20 cellular contexts compared by ENCODE assay signal in genomic region chr1:21301794-21302440, GRCh38. TPM values are rescaled to one million over a fixed set of nuclear protein-coding genes. Genes with fewer than 3 reads are reported as not detected.
DNase-seq lines count a peak whose midpoint lies in the region; FAIRE-seq and TF ChIP-seq lines count a peak whose summit lies in the region.
"Had no signal": no experiment of that assay in that cellular context is flagged by ENCODE, and none has a peak within 500 bp of the region (broad histone marks: within the 10 kb centered on the region; RNA-seq: fewer than 3 reads in every experiment).

No MANE protein-coding gene starts in this region.

- H3K9ac ChIP-seq in keratinocyte (ENCODE audit: control insufficient read depth, extremely low read depth, insufficient read depth, low read length) = no peak overlapping the region

- H3K9me3 ChIP-seq in SJCRH30 (replicated peaks) (no peaks in the 10 kb centered on the region), keratinocyte (ENCODE audit: control insufficient read depth, low read depth, low read length) (no peaks in the 10 kb centered on the region), vagina (no peaks in the 10 kb centered on the region)
- H3K9me3 ChIP-seq: upper lobe of left lung had no signal

- DNase-seq in activated T-cell treated with anti-CD3 and anti-CD28 coated beads, Interleukin-2, amount 50 U/mL, for 24 hours = no peak
- DNase-seq in activated T-cell treated with anti-CD3 and anti-CD28 coated beads for 4 hours (no peak), SJCRH30 (peak; percentile 82 to 83), keratinocyte (ENCODE audit: low read depth, low spot score) (no peak), vagina (ENCODE audit: extremely low spot score in 2 of 2) (no peak), NCI-H526 (lab: John Stamatoyannopoulos, UW) (no peak), foreskin melanocyte (no peak), NAMALWA (ENCODE audit: low spot score) (no peak)
- DNase-seq: activated CD4-positive, alpha-beta T cell treated with anti-CD3 and anti-CD28 coated beads for 1 hour; DND-41; effector CD8-positive, alpha-beta T cell; midbrain; NCI-H1048; NCI-H2081 treated with DMSO at 0.1 percent for 48 hours; stimulated activated CD4-positive, alpha-beta T cell treated with anti-CD3 and anti-CD28 coated beads, Interleukin-4, amount 100 ng/mL, for 24 hours; T1000; upper lobe of left lung had no signal

- TF ChIP-seq POLR2A in vagina (IDR thresholded peaks at IDR 0.05) = no peak

- peak overlapping the region; percentile 75 for H3K27ac ChIP-seq in SJCRH30
- H3K27ac ChIP-seq in keratinocyte (ENCODE audit: control insufficient read depth, insufficient read depth, low read length) = no peak overlapping the region
- H3K27ac ChIP-seq in vagina = peak overlapping the region; percentile 86
- H3K27ac ChIP-seq: C4-2B had no signal

- no peak for TF ChIP-seq CTCF in keratinocyte (optimal IDR thresholded peaks at IDR 0.05 in 1 of 3, IDR thresholded peaks at IDR 0.05 in 1 of 3, conservative IDR thresholded peaks at IDR 0.05 in 1 of 3; ENCODE audit: extremely low read depth in 1 of 3, insufficient read depth in 2 of 3, low read length in 3 of 3)
- no peak for TF ChIP-seq CTCF in vagina (IDR thresholded peaks at IDR 0.05)

- peaks cover 40% of the 10 kb centered on the region for H3K36me3 Mint-ChIP-seq in activated T-cell treated with anti-CD3 and anti-CD28 coated beads, Interleukin-2, amount 50 U/mL, for 24 hours (ENCODE audit: low read depth)

- H3K4me3 Mint-ChIP-seq in activated T-cell treated with anti-CD3 and anti-CD28 coated beads, Interleukin-2, amount 50 U/mL, for 24 hours = no peak overlapping the region
- H3K4me3 Mint-ChIP-seq: activated naive CD4-positive, alpha-beta T cell treated with anti-CD3 and anti-CD28 coated beads, Interleukin-2, amount 50 U/mL, for 24 hours had no signal

- H3K4me1 Mint-ChIP-seq in activated T-cell treated with anti-CD3 and anti-CD28 coated beads, Interleukin-2, amount 50 U/mL, for 24 hours (ENCODE audit: low read depth) = peaks cover 79% of the 10 kb centered on the region

- H3K36me3 ChIP-seq in SJCRH30 = no peaks in the 10 kb centered on the region
- no peaks in the 10 kb centered on the region for H3K36me3 ChIP-seq in keratinocyte (ENCODE audit: control insufficient read depth in 2 of 2, extremely low read depth in 1 of 2, insufficient read depth in 2 of 2, low read length in 2 of 2)
- H3K36me3 ChIP-seq in vagina = no peaks in the 10 kb centered on the region
- H3K36me3 ChIP-seq: upper lobe of left lung had no signal

- no peak overlapping the region for H2AFZ ChIP-seq in keratinocyte (ENCODE audit: control insufficient read depth, low read length)

- dilution Hi-C loops in keratinocyte (cut with MboI; ENCODE audit: extremely low pct_ligation_motif_present, low sequenced_read_pairs) = no loop called here

- peaks cover 38% of the 10 kb centered on the region for H3K4me1 ChIP-seq in SJCRH30
- H3K4me1 ChIP-seq in keratinocyte (ENCODE audit: control insufficient read depth, extremely low read depth, insufficient read depth, low read length) = peaks cover 36% of the 10 kb centered on the region
- H3K4me1 ChIP-seq in vagina = peaks cover 79% of the 10 kb centered on the region

- peaks cover 4% of the 10 kb centered on the region for H3K9me1 ChIP-seq in keratinocyte (ENCODE audit: control insufficient read depth, extremely low read depth, insufficient read depth, low read length)

- H3K9me3 Mint-ChIP-seq in activated T-cell treated with anti-CD3 and anti-CD28 coated beads, Interleukin-2, amount 50 U/mL, for 24 hours = no peaks in the 10 kb centered on the region
- H3K9me3 Mint-ChIP-seq: activated naive CD4-positive, alpha-beta T cell treated with anti-CD3 and anti-CD28 coated beads, Interleukin-2, amount 50 U/mL, for 24 hours had no signal

- peak; percentile 52 for FAIRE-seq in keratinocyte (lab: Jason Lieb, UNC)
- FAIRE-seq: H54 had no signal

- H3K4me3 ChIP-seq in SJCRH30 (no peak overlapping the region), keratinocyte (ENCODE audit: control insufficient read depth in 2 of 3, extremely low read depth in 1 of 3, insufficient read depth in 2 of 3, low read depth in 1 of 3, low read length in 3 of 3) (no peak overlapping the region), vagina (no peak overlapping the region)
- H3K4me3 ChIP-seq: upper lobe of left lung had no signal

- peak overlapping the region; percentile 52 for H3K4me2 ChIP-seq in keratinocyte (ENCODE audit: control insufficient read depth, extremely low read depth, insufficient read depth, low read depth, low read length)

- no peaks in the 10 kb centered on the region for H3K79me2 ChIP-seq in keratinocyte (ENCODE audit: control insufficient read depth, insufficient read depth, low read length)

- H3K27me3 Mint-ChIP-seq in activated T-cell treated with anti-CD3 and anti-CD28 coated beads, Interleukin-2, amount 50 U/mL, for 24 hours = no peaks in the 10 kb centered on the region
- H3K27me3 Mint-ChIP-seq: activated naive CD4-positive, alpha-beta T cell treated with anti-CD3 and anti-CD28 coated beads, Interleukin-2, amount 50 U/mL, for 24 hours had no signal

- H3K27me3 ChIP-seq in SJCRH30 = no peaks in the 10 kb centered on the region
- H3K27me3 ChIP-seq in keratinocyte (ENCODE audit: control insufficient read depth, extremely low read depth, insufficient read depth, low read length) = no peaks in the 10 kb centered on the region
- no peaks in the 10 kb centered on the region for H3K27me3 ChIP-seq in vagina
- H3K27me3 ChIP-seq: upper lobe of left lung had no signal

- peak overlapping the region; percentile 61 for H3K27ac Mint-ChIP-seq in activated T-cell treated with anti-CD3 and anti-CD28 coated beads, Interleukin-2, amount 50 U/mL, for 24 hours
- H3K27ac Mint-ChIP-seq: activated naive CD4-positive, alpha-beta T cell treated with anti-CD3 and anti-CD28 coated beads, Interleukin-2, amount 50 U/mL, for 24 hours had no signal

- H4K20me1 ChIP-seq in keratinocyte (ENCODE audit: control insufficient read depth, extremely low read depth, insufficient read depth, low read length) = no peaks in the 10 kb centered on the region

- intact Hi-C loops in vagina (cut with DNase I) = no loop called here

RNA-seq across cellular contexts. Expression of gene ECE1, which starts 11.7 kb away (rescaled TPM):
- 73.2 and 74.5 TPM in 2 replicates for total RNA-seq in SJCRH30 (2014; rRNA removed; shearing (Covaris generic))
- 30.9 to 59.1 TPM (median 55.5 TPM) in 3 replicates for polyA plus RNA-seq in keratinocyte
- 25.1 TPM for polyA plus RNA-seq in keratinocyte (2011; ENCODE audit: low read depth)
- 27.2 and 30.0 TPM in 2 replicates for polyA plus RNA-seq in keratinocyte (2011; cell fraction: cytosol; rRNA removed)
- 101 and 110 TPM in 2 replicates for polyA plus RNA-seq in keratinocyte (2011; cell fraction: nucleus; rRNA removed)
- polyA plus RNA-seq in keratinocyte (2012; ENCODE audit: low replicate concordance) = 28.3 and 58.7 TPM in 2 replicates
- polyA minus RNA-seq in keratinocyte = 30.9 to 124 TPM (median 45.5 TPM) in 3 replicates
- 38.0 TPM for polyA minus RNA-seq in keratinocyte (2011; cell fraction: cytosol; rRNA and poly(A)+ RNA removed)
- 86.6 and 113 TPM in 2 replicates for polyA minus RNA-seq in keratinocyte (2011; cell fraction: nucleus; rRNA and poly(A)+ RNA removed)
- total RNA-seq in vagina = 93.8 TPM

Comparison
In these comparisons a context has a peak if more than half of its experiments do, and no peak if none do; other contexts are left out.
1. DNase-seq: peak in SJCRH30 (2 of 2); none in activated T-cell treated with anti-CD3 and anti-CD28 coated beads, Interleukin-2, amount 50 U/mL, for 24 hours (single experiment), activated T-cell treated with anti-CD3 and anti-CD28 coated beads for 4 hours (single experiment), keratinocyte (single experiment), vagina (0 of 2), NCI-H526 (0 of 2), foreskin melanocyte (single experiment) and NAMALWA (single experiment).